In the genomic region with DNA sequence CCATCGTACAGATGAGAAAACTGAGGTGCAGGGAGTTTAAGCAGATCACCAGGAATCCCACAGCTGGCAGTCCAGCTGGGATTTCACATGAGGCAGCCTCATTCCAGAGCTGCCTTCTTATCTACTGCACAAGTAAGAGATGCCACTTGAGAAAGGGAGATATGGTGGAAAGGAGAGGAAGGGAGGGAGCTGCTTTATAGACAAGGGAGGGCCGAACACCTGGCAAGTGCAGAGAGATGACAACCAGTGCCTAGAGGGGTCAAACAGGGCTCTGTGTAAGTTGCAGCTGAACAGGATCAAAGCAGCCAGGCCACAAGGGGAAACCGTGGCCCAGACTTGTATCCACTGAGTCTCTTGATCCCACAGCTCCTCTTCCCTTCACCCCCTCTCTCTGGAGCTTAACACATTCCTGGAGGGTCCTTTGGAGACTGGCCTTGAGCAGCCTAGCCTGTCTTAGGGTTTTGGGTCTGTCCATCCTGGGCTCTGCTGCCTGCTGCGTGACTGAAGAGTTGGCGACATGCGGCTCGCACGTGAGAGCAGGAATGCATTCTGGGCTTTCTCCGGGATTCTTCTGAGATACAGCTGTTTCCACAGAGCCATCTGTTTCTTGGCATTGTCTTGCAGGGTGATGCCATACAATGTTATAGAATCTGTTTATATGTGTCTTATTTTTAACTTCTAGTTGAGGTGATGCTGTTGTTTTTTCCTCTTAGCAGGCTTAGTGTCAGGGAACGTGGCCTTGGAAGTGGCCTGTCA, we compare ENCODE assay signal across 15 cellular contexts.
DNase-seq lines count a peak whose midpoint lies in the region; ATAC-seq and TF ChIP-seq lines count a peak whose summit lies in the region.
"Had no signal": no experiment of that assay in that cellular context is flagged by ENCODE, and none has a peak within 500 bp of the region (broad histone marks: within the 10 kb centered on the region; RNA-seq: fewer than 3 reads in every experiment).

No MANE protein-coding gene starts in this region.

- peaks cover 9% of the 10 kb centered on the region for H3K4me1 Mint-ChIP-seq in progenitor cell of endocrine pancreas (ENCODE audit: low read depth)

- TF ChIP-seq CTCF in fibroblast of the aortic adventitia (IDR thresholded peaks at IDR 0.05; ENCODE audit: insufficient read depth, low read length) (no peak), progenitor cell of endocrine pancreas (IDR thresholded peaks at IDR 0.05; ENCODE audit: unreplicated experiment) (no peak)

- H3K36me3 Mint-ChIP-seq in progenitor cell of endocrine pancreas (ENCODE audit: insufficient read depth): peaks cover 19% of the 10 kb centered on the region

- H3K4me3 Mint-ChIP-seq in progenitor cell of endocrine pancreas (ENCODE audit: low read depth): no peak overlapping the region

- H3K27me3 Mint-ChIP-seq in progenitor cell of endocrine pancreas: no peaks in the 10 kb centered on the region

- DNase-seq in AG20443 (ENCODE audit: low spot score): peak; percentile 32
- peak; percentile 8 for DNase-seq in ELF-1 (ENCODE audit: low read depth, low spot score)
- DNase-seq in fibroblast of the aortic adventitia (ENCODE audit: low read depth): peak; percentile 13
- DNase-seq in progenitor cell of endocrine pancreas (ENCODE audit: low spot score, unreplicated experiment): no peak
- DNase-seq in SK-N-DZ (ENCODE audit: low spot score): no peak
- DNase-seq in epidermal melanocyte (ENCODE audit: insufficient read length, low spot score): no peak
- DNase-seq: NCI-H1048, NCI-H146, NCI-H2081 treated with DMSO at 0.1 percent for 48 hours, NCI-H345, NCI-H69, SHP77 treated with DMSO at 0.1 percent for 48 hours had no signal

- H3K27ac Mint-ChIP-seq in progenitor cell of endocrine pancreas: peak overlapping the region; percentile 58

- ATAC-seq in GM18873 (IDR thresholded peaks at IDR 0.05; ENCODE audit: low FRiP score, unreplicated experiment): no peak
- ATAC-seq: K562, Panc1 had no signal

- no peaks in the 10 kb centered on the region for H3K9me3 Mint-ChIP-seq in progenitor cell of endocrine pancreas (ENCODE audit: low read depth)

- no peak overlapping the region for H3K4me3 ChIP-seq in fibroblast of the aortic adventitia (ENCODE audit: low read depth, low read length)
- H3K4me3 ChIP-seq: K562 had no signal

Comparison
In these comparisons a context has a peak if more than half of its experiments do, and no peak if none do; other contexts are left out.
1. DNase-seq: peak in AG20443 (single experiment), ELF-1 (single experiment) and fibroblast of the aortic adventitia (single experiment); none in progenitor cell of endocrine pancreas (single experiment), SK-N-DZ (single experiment) and epidermal melanocyte (single experiment).